Comparison of ENCODE assay signal across 9 cellular contexts in the genomic region with DNA sequence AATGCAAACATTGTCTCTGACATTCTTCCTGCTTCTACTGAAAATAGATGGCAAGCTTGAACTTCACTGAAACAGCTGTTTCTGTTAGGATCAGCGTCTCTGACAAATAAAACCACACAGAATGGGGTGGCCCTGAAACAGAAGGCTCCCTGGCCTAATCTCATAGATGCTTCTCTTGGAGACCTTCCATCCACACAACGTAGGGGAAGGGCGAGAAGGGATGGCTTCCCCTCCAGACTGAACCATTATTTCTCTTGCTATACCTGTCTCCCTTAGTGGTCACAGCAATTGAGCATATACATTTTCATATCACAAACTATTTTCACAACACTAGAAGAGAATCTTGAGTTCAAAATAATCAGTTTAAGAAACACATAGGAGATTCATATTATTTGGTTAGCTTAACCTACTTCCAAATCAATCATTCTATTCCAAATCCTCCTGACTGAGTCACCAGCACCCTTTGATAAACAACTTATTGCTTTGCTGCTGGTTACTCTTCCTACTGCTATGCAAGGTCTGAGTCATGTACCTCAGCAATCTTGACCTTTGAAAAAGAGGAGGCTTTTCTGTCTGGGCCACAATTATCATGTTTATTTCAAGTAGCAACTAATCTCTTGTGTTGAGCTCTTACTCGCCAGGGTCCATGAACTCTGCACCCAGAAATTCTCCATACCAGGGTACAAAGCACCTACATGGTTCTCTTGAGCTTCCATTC. TPM values are rescaled to one million over a fixed set of nuclear protein-coding genes. Genes with fewer than 3 reads are reported as not detected.
DNase-seq lines count a peak whose midpoint lies in the region; ATAC-seq and TF ChIP-seq lines count a peak whose summit lies in the region.
"Had no signal": no experiment of that assay in that cellular context is flagged by ENCODE, and none has a peak within 500 bp of the region (broad histone marks: within the 10 kb centered on the region; RNA-seq: fewer than 3 reads in every experiment).

No MANE protein-coding gene starts in this region.

- no peak overlapping the region for H3K4me3 ChIP-seq in upper lobe of right lung

- H3K27ac Mint-ChIP-seq in activated T-cell treated with anti-CD3 and anti-CD28 coated beads, Interleukin-2, amount 50 U/mL, for 24 hours, result peak overlapping the region; percentile 86

- no peaks in the 10 kb centered on the region for H3K27me3 ChIP-seq in layer of hippocampus (ENCODE audit: control insufficient read depth, insufficient read depth, low read length)
- no peaks in the 10 kb centered on the region for H3K27me3 ChIP-seq in upper lobe of right lung

- peak overlapping the region; percentile 13 for H3K4me3 Mint-ChIP-seq in activated T-cell treated with anti-CD3 and anti-CD28 coated beads, Interleukin-2, amount 50 U/mL, for 24 hours

- H3K4me1 ChIP-seq in upper lobe of right lung, result peaks cover 31% of the 10 kb centered on the region

- no peaks in the 10 kb centered on the region for H3K27me3 Mint-ChIP-seq in activated T-cell treated with anti-CD3 and anti-CD28 coated beads, Interleukin-2, amount 50 U/mL, for 24 hours

- peaks cover 77% of the 10 kb centered on the region for H3K36me3 Mint-ChIP-seq in activated T-cell treated with anti-CD3 and anti-CD28 coated beads, Interleukin-2, amount 50 U/mL, for 24 hours (ENCODE audit: low read depth)

- no peak for TF ChIP-seq CTCF in upper lobe of right lung (IDR thresholded peaks at IDR 0.05)

- intact Hi-C loops in upper lobe of right lung (cut with DNase I), result no loop called here

- H3K36me3 ChIP-seq in upper lobe of right lung, result no peaks in the 10 kb centered on the region

- H3K9me3 Mint-ChIP-seq in activated T-cell treated with anti-CD3 and anti-CD28 coated beads, Interleukin-2, amount 50 U/mL, for 24 hours, result peaks cover 10% of the 10 kb centered on the region

- peaks cover 76% of the 10 kb centered on the region for H3K4me1 Mint-ChIP-seq in activated T-cell treated with anti-CD3 and anti-CD28 coated beads, Interleukin-2, amount 50 U/mL, for 24 hours (ENCODE audit: low read depth)

- no peak for DNase-seq in activated T-cell treated with anti-CD3 and anti-CD28 coated beads, Interleukin-2, amount 50 U/mL, for 24 hours
- no peak for DNase-seq in activated T-cell treated with anti-CD3 and anti-CD28 coated beads, Interleukin-2, amount 50 U/mL, for 48 hours
- DNase-seq in astrocyte of the hippocampus (ENCODE audit: low read depth, low spot score) (peak; percentile 85), upper lobe of right lung (no peak), NCI-H1092 (lab: John Stamatoyannopoulos, UW) (no peak), occipital lobe (lab: John Stamatoyannopoulos, UW) (no peak), 8988T (no peak)
- DNase-seq: DND-41 had no signal

- no peaks in the 10 kb centered on the region for H3K9me3 ChIP-seq in upper lobe of right lung

- ATAC-seq in upper lobe of right lung, result no peak

- peak overlapping the region; percentile 10 for H3K27ac ChIP-seq in layer of hippocampus (ENCODE audit: low read depth, low read length)
- H3K27ac ChIP-seq in upper lobe of right lung, result peak overlapping the region; percentile 33

RNA-seq across cellular contexts. Expression of a gene that starts 45.5 kb away (rescaled TPM):
- total RNA-seq in upper lobe of right lung (41.5 TPM), occipital lobe (59.6 TPM)
